In the genomic region with DNA sequence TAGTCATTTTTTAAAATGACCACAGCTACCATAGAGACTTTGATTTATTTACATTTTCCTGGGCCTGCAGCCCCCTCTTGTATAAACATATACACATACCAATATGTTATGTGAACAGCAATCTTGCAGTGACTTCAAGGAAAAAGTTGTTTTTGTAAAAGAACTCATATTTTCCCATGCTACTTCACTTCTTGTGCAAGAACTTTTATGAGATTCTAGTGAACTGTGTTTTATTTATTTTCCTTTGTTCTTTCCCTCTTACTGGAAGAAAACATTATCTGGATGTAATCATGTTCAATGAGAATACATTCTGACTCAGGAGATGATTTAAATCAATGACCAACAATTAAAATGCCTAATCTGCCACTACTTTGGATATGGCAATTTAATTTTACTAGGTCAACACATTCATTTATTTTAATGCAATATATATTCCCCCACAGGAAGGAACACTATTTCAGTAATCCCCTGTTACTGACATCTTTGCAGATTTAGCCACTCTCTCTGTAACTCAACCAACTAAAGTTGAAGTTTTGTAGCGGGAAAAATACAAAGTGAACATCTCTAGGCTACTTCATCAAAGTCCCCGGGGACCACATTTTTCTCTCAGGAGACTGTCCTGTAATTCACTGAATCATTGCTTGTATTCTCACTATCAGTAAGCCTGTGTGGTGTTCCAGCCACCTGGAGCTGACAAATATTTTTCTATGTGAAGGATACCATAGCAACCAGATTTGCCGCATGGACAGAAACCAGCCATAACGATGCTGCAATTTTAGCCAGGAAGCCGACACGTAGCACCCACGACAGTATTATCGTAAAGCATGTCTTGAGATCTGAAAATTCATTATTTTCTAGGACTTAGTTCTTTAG, we compare ENCODE assay signal across 9 cellular contexts.
A peak's percentile ranks its signal among the peaks of the same experiment; 100 is the strongest.
DNase-seq lines count a peak whose midpoint lies in the region; ATAC-seq and TF ChIP-seq lines count a peak whose summit lies in the region.
"Had no signal": no experiment of that assay in that cellular context is flagged by ENCODE, and none has a peak within 500 bp of the region (broad histone marks: within the 10 kb centered on the region; RNA-seq: fewer than 3 reads in every experiment).

No MANE protein-coding gene starts in this region.

- intact Hi-C loops in PC-9 (cut with micrococcal nuclease; ENCODE audit: unreplicated experiment), result no loop called here
- intact Hi-C loops in left cardiac atrium (cut with DNase I), result no loop called here

- DNase-seq in PC-9, result peak in 1 of 2 experiments; percentile 73
- DNase-seq in left cardiac atrium, result no peak
- DNase-seq in erythroblast (lab: John Stamatoyannopoulos, UW), result no peak
- no peak for DNase-seq in cerebellum (ENCODE audit: low spot score)
- DNase-seq in LoVo (ENCODE audit: low spot score), result no peak
- DNase-seq in stimulated activated naive CD8-positive, alpha-beta T cell treated with anti-CD3 and anti-CD28 coated beads, Interleukin-15, Interleukin-2, amounts not matched to agents 100 U/mL and 50 U/mL, for 24 hours, result no peak
- DNase-seq: psoas muscle had no signal

- no peaks in the 10 kb centered on the region for H4K20me1 ChIP-seq in PC-9 (ENCODE audit: insufficient read depth)

- POLR2A ChIA-PET in PC-9 (lab: Charles Lee; ENCODE audit: unreplicated experiment), result no interaction called here

- TF ChIP-seq CTCF in PC-9 (conservative IDR thresholded peaks at IDR 0.05), result no peak

- no peaks in the 10 kb centered on the region for H3K27me3 ChIP-seq in PC-9 (ENCODE audit: insufficient read depth, low read depth)

- no peaks in the 10 kb centered on the region; the same call in 1 of the 2 replicates for H3F3A ChIP-seq in PC-9 (ENCODE audit: insufficient read depth, low read depth)

- no peaks in the 10 kb centered on the region for H3K9me3 ChIP-seq in PC-9 (ENCODE audit: insufficient read depth, low read depth)
- H3K9me3 ChIP-seq: psoas muscle had no signal

- peak; percentile 79 for ATAC-seq in GM18520 (IDR thresholded peaks at IDR 0.05; ENCODE audit: unreplicated experiment)
- ATAC-seq in HG02642 (IDR thresholded peaks at IDR 0.05; ENCODE audit: poor library complexity, unreplicated experiment), result peak; percentile 83
- ATAC-seq in left cardiac atrium, result peak; percentile 53 to 60
- no peak for ATAC-seq in stimulated activated naive CD8-positive, alpha-beta T cell treated with anti-CD3 and anti-CD28 coated beads, Interleukin-15, Interleukin-2, amounts not matched to agents 100 U/mL and 50 U/mL, for 24 hours

- no peaks in the 10 kb centered on the region for H3K79me2 ChIP-seq in PC-9 (ENCODE audit: low read depth)

- peak overlapping the region; percentile 38 for H3K27ac ChIP-seq in PC-9
- H3K27ac ChIP-seq: psoas muscle had no signal

- H3K9me2 ChIP-seq in PC-9 (ENCODE audit: insufficient read depth), result no peaks in the 10 kb centered on the region

- peaks cover 11% of the 10 kb centered on the region for H3K4me1 ChIP-seq in PC-9 (replicated peaks; ENCODE audit: insufficient read depth)

- no TSS peak for BruUV-seq in PC-9 (replicated peaks; lab: Mats Ljungman, UMichigan)

- H2AFZ ChIP-seq in PC-9, result no peak overlapping the region

- no peak overlapping the region for H3K4me2 ChIP-seq in PC-9

- H3K4me3 ChIP-seq in PC-9, result no peak overlapping the region
- H3K4me3 ChIP-seq: psoas muscle had no signal

- H3K36me3 ChIP-seq in PC-9 (ENCODE audit: low read depth), result 0 out of 2 replicates have a peak, but pooled peaks cover 2% of the 10 kb centered on the region

- TF ChIP-seq POLR2A in erythroblast (IDR thresholded peaks at IDR 0.05; ENCODE audit: low read length), result no peak

- CTCF ChIA-PET in PC-9 (lab: Charles Lee), result no interaction called here
